ENCODE assay signal across 8 cellular contexts in the genomic region with DNA sequence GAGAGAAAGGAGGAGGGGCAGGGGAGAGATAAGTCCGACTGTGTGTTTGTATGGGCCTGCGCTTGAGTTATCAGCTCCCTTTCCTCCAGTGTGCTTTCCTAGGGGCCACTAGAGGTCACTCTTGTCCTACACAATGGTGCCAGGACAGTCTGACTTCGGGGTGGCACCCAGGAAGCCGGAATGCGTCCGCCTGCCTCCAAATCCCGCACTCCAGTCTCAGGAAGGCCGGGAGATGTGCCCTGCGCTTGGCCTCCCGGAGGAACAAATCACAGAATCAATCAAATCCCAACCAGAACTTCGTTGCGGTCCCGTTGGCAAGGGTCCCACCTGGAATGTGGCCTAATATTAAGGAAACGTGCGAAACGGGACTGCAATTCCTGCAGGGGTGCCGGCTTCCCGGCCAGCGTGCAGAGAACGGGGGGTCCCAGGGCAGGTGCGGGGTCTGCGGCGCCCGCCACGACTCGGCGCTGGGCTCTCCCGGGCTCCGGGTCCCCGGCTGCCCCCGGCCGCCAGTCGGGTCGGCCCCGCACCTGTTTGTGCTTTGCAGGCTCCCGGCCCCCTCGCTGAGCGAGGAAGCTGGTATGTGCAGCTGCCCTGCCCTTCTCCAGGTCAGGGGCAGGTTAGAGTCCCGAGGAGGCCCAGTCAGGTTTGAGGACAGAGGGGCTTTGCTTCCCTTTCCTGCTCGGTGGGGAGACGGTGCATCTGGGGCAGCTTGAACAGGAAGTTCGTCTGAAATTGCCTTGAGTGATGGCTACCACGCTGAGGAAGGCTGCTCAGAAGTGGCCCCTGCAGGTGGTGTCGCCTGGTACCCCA. TPM values are rescaled to one million over a fixed set of nuclear protein-coding genes. Genes with fewer than 3 reads are reported as not detected.
DNase-seq lines count a peak whose midpoint lies in the region; ATAC-seq and TF ChIP-seq lines count a peak whose summit lies in the region.

No MANE protein-coding gene starts in this region.

- 0 out of 2 replicates have a peak overlapping the region, but pooled peaks have one; percentile 23 for H2BK20ac ChIP-seq in IMR-90 (ENCODE audit: low read depth, low read length)

- peak; percentile 95 for TF ChIP-seq RAD21 in IMR-90 (IDR thresholded peaks at IDR 0.05; ENCODE audit: low read length)

- H3K79me1 ChIP-seq in IMR-90 (ENCODE audit: low read depth in 1 of 2, low read length in 2 of 2) = no peaks in the 10 kb centered on the region

- TF ChIP-seq CTCF in DOHH2 (IDR thresholded peaks at IDR 0.05; ENCODE audit: low read depth, low read length, poor library complexity, severe bottlenecking) (peak; percentile 69), IMR-90 (conservative IDR thresholded peaks at IDR 0.05; ENCODE audit: low read depth, low read length) (peak; percentile 94), fibroblast of villous mesenchyme (IDR thresholded peaks at IDR 0.05; ENCODE audit: insufficient read depth, low read depth, low read length) (peak; percentile 86), nephron progenitor cell (IDR thresholded peaks at IDR 0.05) (peak; percentile 85)

- H4K8ac ChIP-seq in IMR-90 (ENCODE audit: low read depth in 2 of 2, low read length in 2 of 2) = peak overlapping the region in 1 of 2 experiments; percentile 59; a peak in 1 of 4 replicates

- H3K79me2 ChIP-seq in DOHH2 (ENCODE audit: control insufficient read depth, low read length) = no peaks in the 10 kb centered on the region

- no peak overlapping the region for H4K5ac ChIP-seq in IMR-90 (ENCODE audit: low read depth, low read length)

- H3K27me3 ChIP-seq in DOHH2 (ENCODE audit: control insufficient read depth, low read length) (peaks cover 9% of the 10 kb centered on the region), IMR-90 (ENCODE audit: control insufficient read depth, insufficient read depth, low read length) (peaks cover 21% of the 10 kb centered on the region), subcutaneous abdominal adipose tissue (ENCODE audit: control insufficient read depth in 5 of 5, insufficient read depth in 4 of 5, low read length in 5 of 5) (no peaks in the 10 kb centered on the region)

- no peaks in the 10 kb centered on the region for H3K9me2 ChIP-seq in DOHH2 (replicated peaks; ENCODE audit: control insufficient read depth, low read length)

- H3K4me1 ChIP-seq in DOHH2 (ENCODE audit: control insufficient read depth, low read length) = peaks cover 37% of the 10 kb centered on the region
- H3K4me1 ChIP-seq in IMR-90 (ENCODE audit: control insufficient read depth, insufficient read depth, low read length) = no peaks in the 10 kb centered on the region
- peaks cover 0 to 32% (median 12%) of the 10 kb centered on the region in 5 donors for H3K4me1 ChIP-seq in subcutaneous abdominal adipose tissue (ENCODE audit: control insufficient read depth in 5 of 5, insufficient read depth in 5 of 5, low read length in 5 of 5)

- peak overlapping the region; percentile 85 for H3K4me3 Mint-ChIP-seq in activated T-helper 2 cell treated with anti-CD3 and anti-CD28 coated beads, Interferon-gamma antibody, Interleukin-2, Interleukin-4, amounts not matched to agents 10 μg/mL and 5 μg/mL and 100 μg/mL, durations not matched to agents 14 hours and 24 hours and 36 hours (ENCODE audit: low read depth)
- H3K4me3 Mint-ChIP-seq in nephron progenitor cell = peak overlapping the region; percentile 74

- TF ChIP-seq POLR2A in IMR-90 (IDR thresholded peaks at IDR 0.05; ENCODE audit: low read depth, low read length) = no peak

- no peak overlapping the region for H2BK120ac ChIP-seq in IMR-90 (ENCODE audit: low read depth, low read length)

- intact Hi-C loops in IMR-90 (cut with micrococcal nuclease) = loop anchor here (1.0 to 5.0 kb wide), 10 partner anchors 197 to 925 kb away; no protein-coding TSS in a partner anchor
- intact Hi-C loops in activated T-helper 2 cell treated with anti-CD3 and anti-CD28 coated beads, Interferon-gamma antibody, Interleukin-2, Interleukin-4, amounts not matched to agents 10 μg/mL and 5 μg/mL and 100 μg/mL, durations not matched to agents 14 hours and 24 hours and 36 hours (cut with micrococcal nuclease) = loop anchor here (1.0 to 5.0 kb wide), 3 partner anchors 197 to 779 kb away; no protein-coding TSS in a partner anchor

- no peak overlapping the region; the same call in 2 of the 3 replicates for H2BK15ac ChIP-seq in IMR-90 (ENCODE audit: low read depth, low read length)

- H3K9me1 ChIP-seq in IMR-90 (ENCODE audit: insufficient read depth, low read length) = no peaks in the 10 kb centered on the region

- no peak overlapping the region for H4K91ac ChIP-seq in IMR-90 (ENCODE audit: insufficient read depth, low read depth, low read length)

- no TSS peak for BruUV-seq in IMR-90 (replicated peaks; lab: Mats Ljungman, UMichigan)

- H3K56ac ChIP-seq in IMR-90 (ENCODE audit: extremely low read depth, insufficient read depth, low read length) = 0 out of 2 replicates have a peak overlapping the region, but pooled peaks have one; percentile 19

- H3K14ac ChIP-seq in IMR-90 (replicated peaks; ENCODE audit: low read depth, low read length) = no peak overlapping the region; the same call in 1 of the 2 replicates

- H3K36me3 ChIP-seq in DOHH2 (ENCODE audit: control insufficient read depth, low read length) (no peaks in the 10 kb centered on the region), IMR-90 (ENCODE audit: control insufficient read depth, insufficient read depth, low read length) (no peaks in the 10 kb centered on the region), subcutaneous abdominal adipose tissue (ENCODE audit: control insufficient read depth in 5 of 5, insufficient read depth in 5 of 5, low read length in 5 of 5) (no peaks in the 10 kb centered on the region)

- H3K9ac ChIP-seq in IMR-90 (ENCODE audit: low read depth, low read length) (peak overlapping the region; percentile 62; the same call in 1 of the 2 replicates), subcutaneous abdominal adipose tissue (ENCODE audit: low read length in 5 of 5) (peak overlapping the region in 3 of 5 donors; percentile 39 to 64 (median 56))

- peaks cover 13% of the 10 kb centered on the region for H3K4me1 Mint-ChIP-seq in activated T-helper 2 cell treated with anti-CD3 and anti-CD28 coated beads, Interferon-gamma antibody, Interleukin-2, Interleukin-4, amounts not matched to agents 10 μg/mL and 5 μg/mL and 100 μg/mL, durations not matched to agents 14 hours and 24 hours and 36 hours (ENCODE audit: low read depth)
- peaks cover 46% of the 10 kb centered on the region for H3K4me1 Mint-ChIP-seq in nephron progenitor cell

- H3K27me3 Mint-ChIP-seq in activated T-helper 2 cell treated with anti-CD3 and anti-CD28 coated beads, Interferon-gamma antibody, Interleukin-2, Interleukin-4, amounts not matched to agents 10 μg/mL and 5 μg/mL and 100 μg/mL, durations not matched to agents 14 hours and 24 hours and 36 hours (ENCODE audit: low read depth) = peaks cover 39% of the 10 kb centered on the region
- peaks cover 4% of the 10 kb centered on the region for H3K27me3 Mint-ChIP-seq in nephron progenitor cell (ENCODE audit: low read depth, poor library complexity)

- H2AK9ac ChIP-seq in IMR-90 (replicated peaks; ENCODE audit: low read depth, low read length, poor library complexity) = no peak overlapping the region

- ATAC-seq in GM21619 (IDR thresholded peaks at IDR 0.05; ENCODE audit: unreplicated experiment) = peak; percentile 95
- peak; percentile 99 for ATAC-seq in IMR-90 (ENCODE audit: low read depth)

- H3K36me3 Mint-ChIP-seq in activated T-helper 2 cell treated with anti-CD3 and anti-CD28 coated beads, Interferon-gamma antibody, Interleukin-2, Interleukin-4, amounts not matched to agents 10 μg/mL and 5 μg/mL and 100 μg/mL, durations not matched to agents 14 hours and 24 hours and 36 hours (ENCODE audit: low read depth) = no peaks in the 10 kb centered on the region
- H3K36me3 Mint-ChIP-seq in nephron progenitor cell (ENCODE audit: low read depth) = no peaks in the 10 kb centered on the region

- H3F3A ChIP-seq in DOHH2 (ENCODE audit: control insufficient read depth, insufficient read depth) = no peaks in the 10 kb centered on the region

- no peak overlapping the region for H3K18ac ChIP-seq in IMR-90 (ENCODE audit: low read depth, low read length)

- no peak overlapping the region for H2BK5ac ChIP-seq in IMR-90 (ENCODE audit: low read depth, low read length, poor library complexity, severe bottlenecking)

- in situ Hi-C loops in IMR-90 (cut with MboI; ENCODE audit: low sequenced_read_pairs) = loop anchor here (10.0 kb wide), 1 partner anchor 777 kb away; no protein-coding TSS in a partner anchor

- no peak overlapping the region for H3K23ac ChIP-seq in IMR-90 (ENCODE audit: low read depth, low read length)

- no peak overlapping the region for H2AK5ac ChIP-seq in IMR-90 (ENCODE audit: low read depth, low read length)

- 11% methylated on average over 16 of the region's 44 CpGs; no CpG with 5 or more reads in 1 of the 2 experiments for WGBS in IMR-90 (ENCODE audit: extremely low coverage in 2 of 2, insufficient read length in 1 of 2), 2 experiments

- peak overlapping the region; percentile 95 for H2AFZ ChIP-seq in IMR-90 (replicated peaks; ENCODE audit: low read length, poor library complexity)

- CTCF ChIA-PET in IMR-90 (lab: Yijun Ruan, JAX) = interaction anchor here (0.5 to 2.0 kb wide), 10 partner anchors 10 to 928 kb away, joined by 3 to 9 read pairs (median 3); no protein-coding TSS in a partner anchor

- H3K27ac ChIP-seq in DOHH2 (ENCODE audit: low read depth, low read length) = no peak overlapping the region
- H3K27ac ChIP-seq in IMR-90 (ENCODE audit: insufficient read depth, low read length) = no peak overlapping the region
- no peak overlapping the region for H3K27ac ChIP-seq in subcutaneous abdominal adipose tissue (ENCODE audit: low read depth, low read length)

- H3K4me2 ChIP-seq in DOHH2 (ENCODE audit: low read length) = peak overlapping the region; percentile 95
- H3K4me2 ChIP-seq in IMR-90 (ENCODE audit: low read depth, low read length) = peak overlapping the region; percentile 96

- H3K27ac Mint-ChIP-seq in activated T-helper 2 cell treated with anti-CD3 and anti-CD28 coated beads, Interferon-gamma antibody, Interleukin-2, Interleukin-4, amounts not matched to agents 10 μg/mL and 5 μg/mL and 100 μg/mL, durations not matched to agents 14 hours and 24 hours and 36 hours = no peak overlapping the region
- no peak overlapping the region for H3K27ac Mint-ChIP-seq in nephron progenitor cell

- H3K4me3 ChIP-seq in DOHH2 (ENCODE audit: low read length) (peak overlapping the region; percentile 83), IMR-90 (ENCODE audit: insufficient read depth, low read depth, low read length) (peak overlapping the region; percentile 44), fibroblast of villous mesenchyme (ENCODE audit: low read depth, low read length) (peak overlapping the region; percentile 51), subcutaneous abdominal adipose tissue (ENCODE audit: low read depth in 1 of 5, low read length in 5 of 5) (peak overlapping the region; percentile 48 to 79 (median 76))

- peak overlapping the region; percentile 32; the same call in 1 of the 2 replicates for H3K4ac ChIP-seq in IMR-90 (ENCODE audit: low read depth, low read length)

- POLR2A ChIA-PET in IMR-90 (lab: Charles Lee; ENCODE audit: unreplicated experiment) = no interaction called here

- H3K9me3 Mint-ChIP-seq in activated T-helper 2 cell treated with anti-CD3 and anti-CD28 coated beads, Interferon-gamma antibody, Interleukin-2, Interleukin-4, amounts not matched to agents 10 μg/mL and 5 μg/mL and 100 μg/mL, durations not matched to agents 14 hours and 24 hours and 36 hours = no peaks in the 10 kb centered on the region
- H3K9me3 Mint-ChIP-seq in nephron progenitor cell = no peaks in the 10 kb centered on the region

- peak; percentile 83 for DNase-seq in IMR-90
- DNase-seq in RKO (ENCODE audit: low spot score) = peak; percentile 92
- DNase-seq in activated T-helper 2 cell treated with anti-CD3 and anti-CD28 coated beads, Interferon-gamma antibody, Interleukin-2, Interleukin-4, amounts not matched to agents 10 μg/mL and 5 μg/mL and 100 μg/mL, durations not matched to agents 14 hours and 24 hours and 36 hours (ENCODE audit: low spot score) = peak; percentile 45
- DNase-seq in fibroblast of villous mesenchyme (ENCODE audit: low read depth) = peak; percentile 86
- peak; percentile 64 for DNase-seq in nephron progenitor cell

- dilution Hi-C loops in IMR-90 (cut with HindIII; ENCODE audit: low sequenced_read_pairs, unreplicated experiment) = no loop called here

- no peaks in the 10 kb centered on the region for H3K9me3 ChIP-seq in DOHH2 (ENCODE audit: control insufficient read depth, insufficient read depth, low read length)
- H3K9me3 ChIP-seq in IMR-90 (ENCODE audit: control insufficient read depth, insufficient read depth, low read length) = no peaks in the 10 kb centered on the region
- no peaks in the 10 kb centered on the region for H3K9me3 ChIP-seq in subcutaneous abdominal adipose tissue (ENCODE audit: control insufficient read depth in 5 of 5, low read length in 5 of 5)

- H4K20me1 ChIP-seq in DOHH2 (ENCODE audit: control insufficient read depth, insufficient read depth, low read depth, low read length) (no peaks in the 10 kb centered on the region), IMR-90 (ENCODE audit: insufficient read depth, low read length) (no peaks in the 10 kb centered on the region)

RNA-seq across cellular contexts. Expression of a gene that starts 21.0 kb away (rescaled TPM):
- 14.0 and 15.8 TPM in 2 replicates for total RNA-seq in IMR-90 (2012; rRNA removed)
- polyA plus RNA-seq in IMR-90 (2012; rRNA removed) = 55.2 and 60.9 TPM in 2 replicates
- 48.7 and 61.4 TPM in 2 replicates for polyA plus RNA-seq in IMR-90 (2012; cell fraction: cytosol; rRNA removed)
- 100 and 167 TPM in 2 replicates for polyA plus RNA-seq in IMR-90 (2012; cell fraction: nucleus; rRNA removed; ENCODE audit: low replicate concordance)
- total RNA-seq in activated T-helper 2 cell treated with anti-CD3 and anti-CD28 coated beads, Interferon-gamma antibody, Interleukin-2, Interleukin-4, amounts not matched to agents 10 μg/mL and 5 μg/mL and 100 μg/mL, durations not matched to agents 14 hours and 24 hours and 36 hours = 61.2 and 62.0 TPM in 2 replicates
- 43.2 and 49.3 TPM in 2 replicates for total RNA-seq in fibroblast of villous mesenchyme

RNA-seq across cellular contexts. Expression of a gene that starts 52.7 kb away (rescaled TPM):
- total RNA-seq in IMR-90 (2012; rRNA removed) = 5.8 and 6.5 TPM in 2 replicates
- polyA plus RNA-seq in IMR-90 (2012; rRNA removed) = 16.3 and 16.4 TPM in 2 replicates
- polyA plus RNA-seq in IMR-90 (2012; cell fraction: cytosol; rRNA removed) = 11.1 and 18.4 TPM in 2 replicates
- polyA plus RNA-seq in IMR-90 (2012; cell fraction: nucleus; rRNA removed; ENCODE audit: low replicate concordance) = 78.4 and 95.1 TPM in 2 replicates
- 2.8 and 4.0 TPM in 2 replicates for total RNA-seq in activated T-helper 2 cell treated with anti-CD3 and anti-CD28 coated beads, Interferon-gamma antibody, Interleukin-2, Interleukin-4, amounts not matched to agents 10 μg/mL and 5 μg/mL and 100 μg/mL, durations not matched to agents 14 hours and 24 hours and 36 hours
- 9.0 and 10.8 TPM in 2 replicates for total RNA-seq in fibroblast of villous mesenchyme
